Comparison of ENCODE assay signal across 26 cellular contexts in genomic region chr11:75549370-75549958, GRCh38. TPM values are rescaled to one million over a fixed set of nuclear protein-coding genes. Genes with fewer than 3 reads are reported as not detected.
DNase-seq lines count a peak whose midpoint lies in the region; ATAC-seq, FAIRE-seq and TF ChIP-seq lines count a peak whose summit lies in the region.
"Had no signal": no experiment of that assay in that cellular context is flagged by ENCODE, and none has a peak within 500 bp of the region (broad histone marks: within the 10 kb centered on the region; RNA-seq: fewer than 3 reads in every experiment).

No MANE protein-coding gene starts in this region.

- H3K9me3 ChIP-seq in IMR-90 (ENCODE audit: control insufficient read depth, insufficient read depth, low read length), result no peaks in the 10 kb centered on the region
- no peaks in the 10 kb centered on the region for H3K9me3 ChIP-seq in K562 (replicated peaks; ENCODE audit: control insufficient read depth, insufficient read depth, low read depth, low read length)
- no peaks in the 10 kb centered on the region for H3K9me3 ChIP-seq in OCI-LY7 (ENCODE audit: low read length)
- H3K9me3 ChIP-seq: A549, SJSA1 had no signal

- no peak for FAIRE-seq in K562 (lab: Jason Lieb, UNC)
- FAIRE-seq: A549, D721Med had no signal

- H3K27me3 ChIP-seq in IMR-90 (ENCODE audit: control insufficient read depth, insufficient read depth, low read length) (peaks cover 8% of the 10 kb centered on the region), K562 (ENCODE audit: control insufficient read depth in 2 of 2, insufficient read depth in 2 of 2, low read length in 2 of 2) (no peaks in the 10 kb centered on the region)
- H3K27me3 ChIP-seq: SJSA1 had no signal

- H3K9me3 Mint-ChIP-seq in activated T-cell treated with anti-CD3 and anti-CD28 coated beads, Interleukin-2, amount 50 U/mL, for 24 hours, result no peaks in the 10 kb centered on the region

- no peak overlapping the region for H2AFZ ChIP-seq in IMR-90 (replicated peaks; ENCODE audit: low read length, poor library complexity)
- no peak overlapping the region for H2AFZ ChIP-seq in K562 (ENCODE audit: low read depth, low read length)
- H2AFZ ChIP-seq in OCI-LY7 (ENCODE audit: low read length), result no peak overlapping the region

- no CpG with 5 or more reads among the region's 5 CpGs for WGBS in IMR-90 (ENCODE audit: extremely low coverage in 2 of 2, insufficient read length in 1 of 2), 2 experiments
- WGBS in K562 (ENCODE audit: insufficient coverage, low coverage, missing lambda C conversion rate), result 81% methylated on average over 5 of the region's 5 CpGs

- H4K91ac ChIP-seq in IMR-90 (ENCODE audit: insufficient read depth, low read depth, low read length), result no peak overlapping the region

- no peak overlapping the region for H3K23ac ChIP-seq in IMR-90 (ENCODE audit: low read depth, low read length)

- H2BK120ac ChIP-seq in IMR-90 (ENCODE audit: low read depth, low read length), result no peak overlapping the region

- H3K4me3 Mint-ChIP-seq in activated T-cell treated with anti-CD3 and anti-CD28 coated beads, Interleukin-2, amount 50 U/mL, for 24 hours, result no peak overlapping the region
- H3K4me3 Mint-ChIP-seq: B cell, CD14-positive monocyte had no signal

- intact Hi-C loops in IMR-90 (cut with micrococcal nuclease) (no loop called here), K562 (cut with micrococcal nuclease) (loop anchor here (5.0 kb wide), 1 partner anchor 43 kb away; no protein-coding TSS in a partner anchor), OCI-LY7 (cut with micrococcal nuclease; ENCODE audit: unreplicated experiment) (no loop called here)

- peak overlapping the region; percentile 3; the same call in 1 of the 2 replicates for H2AK5ac ChIP-seq in IMR-90 (ENCODE audit: low read depth, low read length)

- H2AK9ac ChIP-seq in IMR-90 (replicated peaks; ENCODE audit: low read depth, low read length, poor library complexity), result no peak overlapping the region

- no peak overlapping the region for H4K5ac ChIP-seq in IMR-90 (ENCODE audit: low read depth, low read length)

- POLR2A ChIA-PET in IMR-90 (lab: Charles Lee; ENCODE audit: unreplicated experiment), result no interaction called here
- POLR2A ChIA-PET in K562 (lab: Yijun Ruan, JAX), result interaction anchor here (0.6 to 0.8 kb wide), 3 partner anchors 9 to 324 kb away, joined by 3 read pairs; no protein-coding TSS in a partner anchor
- POLR2A ChIA-PET in OCI-LY7 (lab: Charles Lee), result no interaction called here

- no peaks in the 10 kb centered on the region for H3K79me2 ChIP-seq in K562 (ENCODE audit: control insufficient read depth, insufficient read depth, low read length)
- H3K79me2 ChIP-seq in OCI-LY7 (ENCODE audit: insufficient read depth, low read depth, low read length), result no peaks in the 10 kb centered on the region

- no peak overlapping the region for H2BK20ac ChIP-seq in IMR-90 (ENCODE audit: low read depth, low read length)

- H4K20me1 ChIP-seq in IMR-90 (ENCODE audit: insufficient read depth, low read length), result no peaks in the 10 kb centered on the region
- H4K20me1 ChIP-seq in K562 (replicated peaks; ENCODE audit: control insufficient read depth, insufficient read depth, low read length), result no peaks in the 10 kb centered on the region
- H4K20me1 ChIP-seq in OCI-LY7 (ENCODE audit: insufficient read depth, low read length), result no peaks in the 10 kb centered on the region

- no peak overlapping the region for H3K4me2 ChIP-seq in IMR-90 (ENCODE audit: low read depth, low read length)
- no peak overlapping the region for H3K4me2 ChIP-seq in K562 (ENCODE audit: insufficient read depth, low read length)
- no peak overlapping the region for H3K4me2 ChIP-seq in OCI-LY7 (ENCODE audit: low read length)
- H3K4me2 ChIP-seq: A549 had no signal

- H3K18ac ChIP-seq in IMR-90 (ENCODE audit: low read depth, low read length), result no peak overlapping the region

- TF ChIP-seq CTCF in IMR-90 (conservative IDR thresholded peaks at IDR 0.05; ENCODE audit: low read depth, low read length) (no peak), K562 (IDR thresholded peaks at IDR 0.05 in 2 of 3, conservative IDR thresholded peaks at IDR 0.05 in 1 of 3; ENCODE audit: insufficient read depth in 2 of 3, low read depth in 1 of 3, low read length in 3 of 3) (no peak), OCI-LY7 (conservative IDR thresholded peaks at IDR 0.05; ENCODE audit: low read length) (no peak)

- no peak for TF ChIP-seq EP300 in K562 (IDR thresholded peaks at IDR 0.05; ENCODE audit: low read length)

- H3K9ac ChIP-seq in IMR-90 (ENCODE audit: low read depth, low read length), result no peak overlapping the region
- no peak overlapping the region for H3K9ac ChIP-seq in K562 (ENCODE audit: insufficient read depth in 1 of 2, low read depth in 2 of 2, low read length in 2 of 2)

- no peaks in the 10 kb centered on the region for H3K9me2 ChIP-seq in OCI-LY7 (ENCODE audit: insufficient read depth, low read length)

- no peaks in the 10 kb centered on the region for H3K36me3 ChIP-seq in IMR-90 (ENCODE audit: control insufficient read depth, insufficient read depth, low read length)
- no peaks in the 10 kb centered on the region for H3K36me3 ChIP-seq in K562 (ENCODE audit: control insufficient read depth, insufficient read depth, low read length)
- no peaks in the 10 kb centered on the region for H3K36me3 ChIP-seq in OCI-LY7 (ENCODE audit: insufficient read depth, low read length)
- H3K36me3 ChIP-seq: SJSA1 had no signal

- H3K27me3 Mint-ChIP-seq in activated T-cell treated with anti-CD3 and anti-CD28 coated beads, Interleukin-2, amount 50 U/mL, for 24 hours, result peaks cover 6% of the 10 kb centered on the region

- H3K9me1 ChIP-seq in IMR-90 (ENCODE audit: insufficient read depth, low read length) (peaks cover 8% of the 10 kb centered on the region; the same call in 1 of the 2 replicates), K562 (ENCODE audit: control insufficient read depth, insufficient read depth, low read length) (no peaks in the 10 kb centered on the region)

- peak overlapping the region; percentile 83 for H3K27ac Mint-ChIP-seq in activated T-cell treated with anti-CD3 and anti-CD28 coated beads, Interleukin-2, amount 50 U/mL, for 24 hours
- H3K27ac Mint-ChIP-seq: B cell, CD14-positive monocyte had no signal

- H3K79me1 ChIP-seq in IMR-90 (ENCODE audit: low read depth in 1 of 2, low read length in 2 of 2), result peaks cover 3 to 22% of the 10 kb centered on the region in 2 experiments; a peak in 3 of 4 replicates

- CTCF ChIA-PET in IMR-90 (lab: Yijun Ruan, JAX) (interaction anchor here (0.5 to 1.5 kb wide), 2 partner anchors 11 to 26 kb away, joined by 4 to 7 read pairs; no protein-coding TSS in a partner anchor), K562 (lab: Yijun Ruan, JAX; ENCODE audit: low intra/inter-chr PET ratio) (no interaction called here), OCI-LY7 (lab: Charles Lee; ENCODE audit: unreplicated experiment) (no interaction called here)

- DNase-seq in activated T-cell treated with anti-CD3 and anti-CD28 coated beads, Interleukin-2, amount 50 U/mL, for 24 hours, result no peak
- DNase-seq in activated T-cell treated with anti-CD3 and anti-CD28 coated beads, Interleukin-2, amount 50 U/mL, for 1 hour, result no peak
- DNase-seq in IMR-90 (no peak), OCI-M1 (lab: John Stamatoyannopoulos, UW) (peak; percentile 66), K562 (ENCODE audit: extremely low read depth in 1 of 4, low spot score in 3 of 4) (no peak), OCI-LY7 (ENCODE audit: low spot score) (no peak), NCI-H446 (lab: John Stamatoyannopoulos, UW) (no peak)
- DNase-seq: DMS53, EL, GF-D8, H7, Karpas-422, NCI-H1694, NCI-H2081, NCI-H2171, NCI-H345, NCI-H524 treated with DMSO at 0.1 percent for 48 hours, NCI-H82 had no signal

- dilution Hi-C loops in IMR-90 (cut with HindIII; ENCODE audit: low sequenced_read_pairs, unreplicated experiment), result no loop called here

- BruUV-seq in IMR-90 (replicated peaks; lab: Mats Ljungman, UMichigan) (no TSS peak), K562 (replicated peaks; lab: Mats Ljungman, UMichigan) (no TSS peak), OCI-LY7 (replicated peaks; lab: Mats Ljungman, UMichigan) (no TSS peak)

- no peak for TF ChIP-seq POLR2A in IMR-90 (IDR thresholded peaks at IDR 0.05; ENCODE audit: low read depth, low read length)
- no peak for TF ChIP-seq POLR2A in K562 (conservative IDR thresholded peaks at IDR 0.05)

- in situ Hi-C loops in IMR-90 (cut with MboI; ENCODE audit: low sequenced_read_pairs) (loop anchor here (25.0 kb wide), 1 partner anchor 262 kb away; no protein-coding TSS in a partner anchor), K562 (cut with MboI) (loop anchor here (5.0 kb wide), 1 partner anchor 33 kb away; no protein-coding TSS in a partner anchor)

- H3K4ac ChIP-seq in IMR-90 (ENCODE audit: low read depth, low read length), result 0 out of 2 replicates have a peak overlapping the region, but pooled peaks have one; percentile 34

- no peak for ATAC-seq in IMR-90 (ENCODE audit: low read depth)
- ATAC-seq in K562, result no peak
- ATAC-seq in HG02642 (IDR thresholded peaks at IDR 0.05; ENCODE audit: poor library complexity, unreplicated experiment), result no peak
- ATAC-seq: A549, Right ventricle myocardium inferior had no signal

- H2BK5ac ChIP-seq in IMR-90 (ENCODE audit: low read depth, low read length, poor library complexity, severe bottlenecking), result no peak overlapping the region

- no peak for TF ChIP-seq RAD21 in IMR-90 (IDR thresholded peaks at IDR 0.05; ENCODE audit: low read length)
- no peak for TF ChIP-seq RAD21 in K562 (CRISPR knock-in tag; conservative IDR thresholded peaks at IDR 0.05 in 1 of 2, IDR thresholded peaks at IDR 0.05 in 1 of 2)

- H3K27ac ChIP-seq in IMR-90 (ENCODE audit: insufficient read depth, low read length) (no peak overlapping the region), K562 (ENCODE audit: extremely low read depth, low read depth, low read length) (no peak overlapping the region), OCI-LY7 (ENCODE audit: low read depth, low read length, poor library complexity, severe bottlenecking) (no peak overlapping the region)
- H3K27ac ChIP-seq: A549, HL-60, SJSA1 had no signal

- H3K4me1 Mint-ChIP-seq in activated T-cell treated with anti-CD3 and anti-CD28 coated beads, Interleukin-2, amount 50 U/mL, for 24 hours (ENCODE audit: low read depth), result peaks cover 12% of the 10 kb centered on the region
- H3K4me1 Mint-ChIP-seq: B cell, CD14-positive monocyte had no signal

- peaks cover 11% of the 10 kb centered on the region for H3K4me1 ChIP-seq in IMR-90 (ENCODE audit: control insufficient read depth, insufficient read depth, low read length)
- peaks cover 7 to 15% of the 10 kb centered on the region in 2 experiments for H3K4me1 ChIP-seq in K562 (replicated peaks in 1 of 2; ENCODE audit: control insufficient read depth in 2 of 2, insufficient read depth in 2 of 2, low read length in 2 of 2)
- H3K4me1 ChIP-seq in OCI-LY7 (ENCODE audit: insufficient read depth, low read length, poor library complexity, severe bottlenecking), result no peaks in the 10 kb centered on the region

- no peak overlapping the region for H3K14ac ChIP-seq in IMR-90 (replicated peaks; ENCODE audit: low read depth, low read length)

- no peaks in the 10 kb centered on the region for H3K36me3 Mint-ChIP-seq in activated T-cell treated with anti-CD3 and anti-CD28 coated beads, Interleukin-2, amount 50 U/mL, for 24 hours (ENCODE audit: low read depth)
- H3K36me3 Mint-ChIP-seq: CD14-positive monocyte had no signal

- no peak overlapping the region for H3K4me3 ChIP-seq in IMR-90 (ENCODE audit: insufficient read depth, low read depth, low read length)
- no peak overlapping the region for H3K4me3 ChIP-seq in K562
- H3K4me3 ChIP-seq in OCI-LY7 (ENCODE audit: low read depth, low read length, poor library complexity, severe bottlenecking), result no peak overlapping the region
- H3K4me3 ChIP-seq: A549, SJSA1 had no signal

- H4K8ac ChIP-seq in IMR-90 (ENCODE audit: low read depth in 2 of 2, low read length in 2 of 2), result no peak overlapping the region

- no peak overlapping the region for H2BK15ac ChIP-seq in IMR-90 (ENCODE audit: low read depth, low read length)

- no peak overlapping the region for H3K56ac ChIP-seq in IMR-90 (ENCODE audit: extremely low read depth, insufficient read depth, low read length)

RNA-seq across cellular contexts. Expression of gene SERPINH1, which starts 12.6 kb away (rescaled TPM):
- total RNA-seq in IMR-90 (2012; rRNA removed) (772 and 841 TPM in 2 replicates), K562 (2014; rRNA removed) (67.9 and 85.8 TPM in 2 replicates), K562 (2014; rRNA removed; fragmentation: Illumina TruSeq; extraction: Trizol) (30.3 and 44.1 TPM in 2 replicates), K562 (2015; rRNA removed; fragmentation: Illumina TruSeq; extraction: Trizol) (78.5 and 87.1 TPM in 2 replicates), K562 (2021) (106 and 115 TPM in 2 replicates), OCI-LY7 (2022) (not detected in 2 replicates)
- polyA plus RNA-seq in IMR-90 (2012; rRNA removed) (1,857 and 1,944 TPM in 2 replicates), K562 (2011; rRNA removed) (45.5 and 123 TPM in 2 replicates), K562 (2014; fragmentation: Illumina TruSeq; extraction: Trizol) (95.0 and 102 TPM in 2 replicates), K562 (2014; fragmentation: Nextera tagmentation; extraction: Ambion mirVana) (1 to 10 TPM; 2.8 to 6.8 TPM), K562 (2014; rRNA removed) (67.8 and 77.9 TPM in 2 replicates)
- polyA plus RNA-seq in IMR-90 (2012; cell fraction: cytosol; rRNA removed), result 823 and 2,639 TPM in 2 replicates
- 597 and 1,651 TPM in 2 replicates for polyA plus RNA-seq in IMR-90 (2012; cell fraction: nucleus; rRNA removed; ENCODE audit: low replicate concordance)
- total RNA-seq in K562 (2011; cell fraction: chromatin; rRNA removed; ENCODE audit: low replicate concordance), result 53.1 and 136 TPM in 2 replicates
- 186 and 237 TPM in 2 replicates for total RNA-seq in K562 (2011; cell fraction: nucleolus; rRNA removed)
- total RNA-seq in K562 (2011; cell fraction: nucleoplasm; rRNA removed), result 128 and 144 TPM in 2 replicates
- 84.3 and 156 TPM in 2 replicates for polyA plus RNA-seq in K562 (2011; cell fraction: cytosol; rRNA removed)
- 79.5 and 81.7 TPM in 2 replicates for polyA plus RNA-seq in K562 (2011; cell fraction: nucleus; rRNA removed)
- 148 and 286 TPM in 2 replicates for polyA plus RNA-seq in K562 (2012)
- 24.5 and 38.2 TPM in 2 replicates for polyA minus RNA-seq in K562 (2011; rRNA and poly(A)+ RNA removed)
- polyA minus RNA-seq in K562 (2011; cell fraction: cytosol; rRNA and poly(A)+ RNA removed), result 53.3 and 105 TPM in 2 replicates
- polyA minus RNA-seq in K562 (2011; cell fraction: nucleus; rRNA and poly(A)+ RNA removed), result 27.3 and 51.1 TPM in 2 replicates
- 0.33 TPM in 1 of 2 replicates, not detected in the other for total RNA-seq in OCI-LY7 (2014; rRNA removed; shearing (Covaris generic))

RNA-seq across cellular contexts. Expression of gene GDPD5, which starts 23.7 kb away (rescaled TPM):
- total RNA-seq in IMR-90 (2012; rRNA removed), result 1.7 and 2.0 TPM in 2 replicates
- polyA plus RNA-seq in IMR-90 (2012; rRNA removed), result 7.9 and 8.2 TPM in 2 replicates
- 4.1 and 7.5 TPM in 2 replicates for polyA plus RNA-seq in IMR-90 (2012; cell fraction: cytosol; rRNA removed)
- 25.1 and 54.1 TPM in 2 replicates for polyA plus RNA-seq in IMR-90 (2012; cell fraction: nucleus; rRNA removed; ENCODE audit: low replicate concordance)
- 57.8 and 141 TPM in 2 replicates for total RNA-seq in K562 (2011; cell fraction: chromatin; rRNA removed; ENCODE audit: low replicate concordance)
- total RNA-seq in K562 (2011; cell fraction: nucleolus; rRNA removed), result 58.7 and 66.9 TPM in 2 replicates
- total RNA-seq in K562 (2011; cell fraction: nucleoplasm; rRNA removed), result 57.6 and 71.8 TPM in 2 replicates
- 9.8 and 14.2 TPM in 2 replicates for total RNA-seq in K562 (2014; rRNA removed)
- total RNA-seq in K562 (2014; rRNA removed; fragmentation: Illumina TruSeq; extraction: Trizol), result 2.8 and 2.9 TPM in 2 replicates
- 6.1 and 6.5 TPM in 2 replicates for total RNA-seq in K562 (2015; rRNA removed; fragmentation: Illumina TruSeq; extraction: Trizol)
- total RNA-seq in K562 (2021), result 19.0 and 27.3 TPM in 2 replicates
- polyA plus RNA-seq in K562 (2011; rRNA removed), result 8.0 and 11.8 TPM in 2 replicates
- 7.2 and 13.1 TPM in 2 replicates for polyA plus RNA-seq in K562 (2011; cell fraction: cytosol; rRNA removed)
- polyA plus RNA-seq in K562 (2011; cell fraction: nucleus; rRNA removed), result 47.6 and 80.4 TPM in 2 replicates
- 11.7 and 25.1 TPM in 2 replicates for polyA plus RNA-seq in K562 (2012)
- polyA plus RNA-seq in K562 (2014; fragmentation: Illumina TruSeq; extraction: Trizol), result 8.7 and 11.9 TPM in 2 replicates
- polyA plus RNA-seq in K562 (2014; fragmentation: Nextera tagmentation; extraction: Ambion mirVana), result under 1 TPM; 0.32 to 0.41 TPM
- polyA plus RNA-seq in K562 (2014; rRNA removed), result 17.0 and 20.4 TPM in 2 replicates
- polyA minus RNA-seq in K562 (2011; rRNA and poly(A)+ RNA removed), result 4.6 and 5.0 TPM in 2 replicates
- 7.2 and 15.1 TPM in 2 replicates for polyA minus RNA-seq in K562 (2011; cell fraction: cytosol; rRNA and poly(A)+ RNA removed)
- polyA minus RNA-seq in K562 (2011; cell fraction: nucleus; rRNA and poly(A)+ RNA removed), result 18.5 and 19.8 TPM in 2 replicates
- total RNA-seq in OCI-LY7 (2014; rRNA removed; shearing (Covaris generic)), result 13.5 and 14.3 TPM in 2 replicates
- 49.9 and 57.3 TPM in 2 replicates for total RNA-seq in OCI-LY7 (2022)

Comparison
In these comparisons a context has a peak if more than half of its experiments do, and no peak if none do; other contexts are left out.
1. RNA of gene SERPINH1, which starts 12.6 kb away (total RNA-seq): 772 to 841 TPM in IMR-90 and 30.3 to 237 TPM in K562; 0.33 TPM in OCI-LY7; every median in the first group is over 10 times any median in the second.